Comparison of ENCODE assay signal across 9 cellular contexts in the genomic region with DNA sequence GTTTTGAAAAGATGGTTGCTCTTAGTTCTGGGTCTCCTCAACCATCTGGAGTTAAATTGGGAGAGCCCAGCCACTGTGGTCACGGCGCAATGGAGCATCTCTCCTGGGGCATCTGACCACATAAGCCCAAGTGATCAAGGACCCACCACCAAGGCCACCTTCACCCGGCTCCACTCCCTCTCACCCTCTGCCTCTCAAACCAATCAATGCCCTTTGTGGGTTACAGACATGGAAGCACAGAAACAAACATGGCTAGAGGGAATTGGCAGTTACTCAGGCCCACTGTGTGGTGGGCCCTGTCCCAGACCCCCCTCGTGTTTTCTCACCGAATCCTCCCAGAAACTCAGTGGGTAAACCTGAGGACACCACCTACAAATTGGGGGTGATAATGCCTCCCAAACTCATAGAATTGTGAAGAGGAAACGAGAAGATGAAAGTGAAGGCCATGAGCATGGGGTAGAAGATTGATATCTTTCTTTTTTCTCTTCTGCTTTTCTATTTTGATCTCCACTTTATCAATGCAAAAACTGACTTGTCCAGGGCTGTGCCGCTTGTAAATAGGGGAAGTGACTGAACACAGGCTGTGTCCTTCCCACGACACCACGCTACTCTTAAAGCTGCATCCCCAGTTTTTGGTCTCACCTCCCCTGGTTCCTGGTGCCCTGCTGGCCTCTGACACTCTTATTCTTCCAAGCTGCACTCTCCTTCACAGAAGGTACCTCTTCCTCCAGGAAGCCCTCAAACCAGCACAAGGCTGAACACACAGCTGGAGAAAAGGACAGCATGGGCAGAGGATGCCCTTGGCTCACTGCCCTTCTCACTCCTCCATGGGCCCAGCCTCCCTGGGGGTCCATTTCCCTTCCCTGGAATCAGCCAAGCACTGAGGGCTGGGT.
A peak's percentile ranks its signal among the peaks of the same experiment; 100 is the strongest.
DNase-seq lines count a peak whose midpoint lies in the region; ATAC-seq and TF ChIP-seq lines count a peak whose summit lies in the region.
"Had no signal": no experiment of that assay in that cellular context is flagged by ENCODE, and none has a peak within 500 bp of the region (broad histone marks: within the 10 kb centered on the region; RNA-seq: fewer than 3 reads in every experiment).

No MANE protein-coding gene starts in this region.

- peak; percentile 96 for DNase-seq in NOMO-1 treated with DMSO at 0.1 percent for 48 hours (lab: John Stamatoyannopoulos, UW; ENCODE audit: unreplicated experiment)
- DNase-seq in nephron progenitor cell = no peak
- no peak for DNase-seq in NCI-H1694 treated with DMSO at 0.1 percent for 48 hours (lab: John Stamatoyannopoulos, UW)
- DNase-seq in GOT3 (lab: John Stamatoyannopoulos, UW) = no peak
- DNase-seq in stimulated activated CD4-positive, alpha-beta T cell treated with anti-CD3 and anti-CD28 coated beads, Interleukin-4, amount 100 ng/mL, for 1 hour = no peak
- DNase-seq in NCI-H1105 treated with DMSO at 0.1 percent for 48 hours (lab: John Stamatoyannopoulos, UW) = no peak

- peaks cover 49% of the 10 kb centered on the region for H3K4me1 Mint-ChIP-seq in nephron progenitor cell

- no peak for TF ChIP-seq CTCF in nephron progenitor cell (IDR thresholded peaks at IDR 0.05)

- H3K9me3 Mint-ChIP-seq in nephron progenitor cell = no peaks in the 10 kb centered on the region
- H3K9me3 Mint-ChIP-seq: stimulated activated naive CD8-positive, alpha-beta T cell treated with anti-CD3 and anti-CD28 coated beads, Interleukin-15, Interleukin-2, amounts not matched to agents 100 ng/mL and 50 ng/mL, for 24 hours had no signal

- H3K27me3 Mint-ChIP-seq in nephron progenitor cell (ENCODE audit: low read depth, poor library complexity) = no peaks in the 10 kb centered on the region
- H3K27me3 Mint-ChIP-seq: stimulated activated naive CD8-positive, alpha-beta T cell treated with anti-CD3 and anti-CD28 coated beads, Interleukin-15, Interleukin-2, amounts not matched to agents 100 ng/mL and 50 ng/mL, for 24 hours had no signal

- ATAC-seq in GM18520 (IDR thresholded peaks at IDR 0.05; ENCODE audit: unreplicated experiment) = peak; percentile 68
- ATAC-seq in HG02798 (IDR thresholded peaks at IDR 0.05; ENCODE audit: poor library complexity, unreplicated experiment) = peak; percentile 80

- H3K36me3 Mint-ChIP-seq in nephron progenitor cell (ENCODE audit: low read depth) = no peaks in the 10 kb centered on the region

- no peak overlapping the region for H3K4me3 Mint-ChIP-seq in nephron progenitor cell
- H3K4me3 Mint-ChIP-seq: stimulated activated naive CD8-positive, alpha-beta T cell treated with anti-CD3 and anti-CD28 coated beads, Interleukin-15, Interleukin-2, amounts not matched to agents 100 ng/mL and 50 ng/mL, for 24 hours had no signal

- H3K27ac Mint-ChIP-seq in nephron progenitor cell = peak overlapping the region; percentile 86
- H3K27ac Mint-ChIP-seq: stimulated activated naive CD8-positive, alpha-beta T cell treated with anti-CD3 and anti-CD28 coated beads, Interleukin-15, Interleukin-2, amounts not matched to agents 100 ng/mL and 50 ng/mL, for 24 hours had no signal
